ENCODE assay signal across 8 cellular contexts in genomic region chr9:121599186-121599871, GRCh38. TPM values are rescaled to one million over a fixed set of nuclear protein-coding genes. Genes with fewer than 3 reads are reported as not detected.
DNase-seq lines count a peak whose midpoint lies in the region; FAIRE-seq and TF ChIP-seq lines count a peak whose summit lies in the region.

No MANE protein-coding gene starts in this region.

- no peaks in the 10 kb centered on the region for H3K36me3 Mint-ChIP-seq in type B pancreatic cell

- TF ChIP-seq RAD21 in liver (IDR thresholded peaks at IDR 0.05), result no peak

- H3K4me1 Mint-ChIP-seq in type B pancreatic cell (ENCODE audit: unreplicated experiment), result peaks cover 23% of the 10 kb centered on the region

- FAIRE-seq in HTR-8/SVneo (lab: Jason Lieb, UNC), result no peak

- peak overlapping the region; percentile 56 for H3K4me3 ChIP-seq in colonic mucosa
- H3K4me3 ChIP-seq in liver (ENCODE audit: low read depth in 1 of 3, low read length in 3 of 3), result peak overlapping the region; percentile 35 to 74 (median 72)

- no peaks in the 10 kb centered on the region for H3K9me3 ChIP-seq in colonic mucosa
- no peaks in the 10 kb centered on the region for H3K9me3 ChIP-seq in liver (ENCODE audit: control insufficient read depth in 4 of 4, low read length in 3 of 4)

- no peaks in the 10 kb centered on the region for H3K36me3 ChIP-seq in colonic mucosa
- H3K36me3 ChIP-seq in liver (ENCODE audit: control insufficient read depth in 4 of 4, insufficient read depth in 3 of 4, low read depth in 1 of 4, low read length in 3 of 4), result no peaks in the 10 kb centered on the region

- no peaks in the 10 kb centered on the region for H3K4me1 ChIP-seq in colonic mucosa
- peaks cover 4 to 37% (median 25%) of the 10 kb centered on the region in 4 donors for H3K4me1 ChIP-seq in liver (ENCODE audit: control insufficient read depth in 4 of 4, insufficient read depth in 4 of 4, low read length in 3 of 4)

- peak; percentile 96 for DNase-seq in 8988T
- peak; percentile 81 for DNase-seq in HTR-8/SVneo (ENCODE audit: insufficient read length, low spot score)
- peak; percentile 69 for DNase-seq in colonic mucosa
- peak; percentile 83 for DNase-seq in type B pancreatic cell (ENCODE audit: extremely low spot score, unreplicated experiment)
- DNase-seq in activated CD4-positive, alpha-beta T cell treated with anti-CD3 and anti-CD28 coated beads for 4 hours, result no peak
- DNase-seq in NK-92 treated with Interleukin-12 subunit alpha and Interleukin-12 subunit beta, amount 100 ng/mL, for 24 hours (lab: John Stamatoyannopoulos, UW), result no peak
- DNase-seq in activated gamma-delta T cell (lab: John Stamatoyannopoulos, UW), result no peak

- H3K27me3 Mint-ChIP-seq in type B pancreatic cell, result peaks cover 14% of the 10 kb centered on the region

- TF ChIP-seq CTCF in colonic mucosa (IDR thresholded peaks at IDR 0.05), result no peak
- TF ChIP-seq CTCF in liver (IDR thresholded peaks at IDR 0.05; ENCODE audit: low read depth, low read length, missing input control), result no peak
- no peak for TF ChIP-seq CTCF in type B pancreatic cell (conservative IDR thresholded peaks at IDR 0.05)

- intact Hi-C loops in colonic mucosa (cut with DNase I), result no loop called here

- no peaks in the 10 kb centered on the region for H3K9me3 Mint-ChIP-seq in type B pancreatic cell

- H3K9ac ChIP-seq in colonic mucosa (ENCODE audit: low read depth in 2 of 2, low read length in 2 of 2), result peak overlapping the region; percentile 58 to 62
- H3K9ac ChIP-seq in liver (ENCODE audit: low read depth in 1 of 2, low read length in 2 of 2), result peak overlapping the region; percentile 66 to 74

- peak overlapping the region; percentile 87 for H3K4me3 Mint-ChIP-seq in type B pancreatic cell

- 1% methylated on average over 80 of the region's 80 CpGs for WGBS in liver

- H3K27me3 ChIP-seq in colonic mucosa (no peaks in the 10 kb centered on the region), liver (ENCODE audit: control insufficient read depth in 4 of 4, insufficient read depth in 4 of 4, low read length in 3 of 4) (no peaks in the 10 kb centered on the region)

- peak overlapping the region; percentile 92 for H3K27ac Mint-ChIP-seq in type B pancreatic cell

- H3K27ac ChIP-seq in colonic mucosa (peak overlapping the region; percentile 71), liver (ENCODE audit: low read depth in 1 of 2, low read length in 2 of 2) (peak overlapping the region; percentile 82 to 88)

TF ChIP-seq in liver, 16 proteins besides CTCF, POLR2A, EP300 and RAD21:
- TF ChIP-seq RXRA (IDR thresholded peaks at IDR 0.05) (no peak), EGR1 (IDR thresholded peaks at IDR 0.05; ENCODE audit: low read depth in 2 of 2) (peak in 1 of 2 donors; percentile 6), SP1 (IDR thresholded peaks at IDR 0.05) (peak; percentile 10)

RNA-seq across cellular contexts. Expression of gene DAB2IP, which starts 52.1 kb away (rescaled TPM):
- 100 to 1,000 TPM; 126 to 130 TPM for total RNA-seq in colonic mucosa
- 10 to 100 TPM in 1 of 2 donors, 1 to 10 TPM in 1; 3.1 to 13.1 TPM for total RNA-seq in liver
- polyA plus RNA-seq in liver, result 1 to 10 TPM; 2.3 to 7.8 TPM
- 49.7 and 57.2 TPM in 2 replicates for total RNA-seq in type B pancreatic cell (ENCODE audit: low replicate concordance)

Comparison
In these comparisons a context has a peak if more than half of its experiments do, and no peak if none do; other contexts are left out.
1. DNase-seq: peak in 8988T (single experiment), HTR-8/SVneo (single experiment), colonic mucosa (single experiment) and type B pancreatic cell (single experiment); none in activated CD4-positive, alpha-beta T cell treated with anti-CD3 and anti-CD28 coated beads for 4 hours (0 of 2), NK-92 treated with Interleukin-12 subunit alpha and Interleukin-12 subunit beta, amount 100 ng/mL, for 24 hours (single experiment) and activated gamma-delta T cell (single experiment).